Comparison of ENCODE assay signal across 17 cellular contexts in the genomic region with DNA sequence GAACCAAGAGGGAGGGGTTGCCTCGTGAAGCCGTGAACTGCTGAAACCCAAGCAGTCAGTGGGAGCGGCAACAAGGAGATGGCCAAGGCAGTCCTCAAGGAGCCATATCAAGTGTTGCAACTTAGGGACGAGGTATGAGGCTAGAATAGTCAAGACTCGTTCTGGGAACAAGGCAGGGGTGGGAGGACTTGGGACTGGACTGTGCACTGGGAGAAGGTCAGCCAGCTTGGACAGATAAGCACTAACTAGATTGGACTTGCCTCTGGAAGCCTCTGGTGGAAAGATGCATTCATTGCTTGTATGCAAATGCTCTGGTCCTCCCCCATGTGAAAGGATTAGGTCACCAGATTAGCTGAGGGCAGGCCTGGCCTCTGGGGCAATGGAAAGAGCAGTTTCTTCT.
DNase-seq lines count a peak whose midpoint lies in the region; ATAC-seq and TF ChIP-seq lines count a peak whose summit lies in the region.
"Had no signal": no experiment of that assay in that cellular context is flagged by ENCODE, and none has a peak within 500 bp of the region (broad histone marks: within the 10 kb centered on the region; RNA-seq: fewer than 3 reads in every experiment).

No MANE protein-coding gene starts in this region.

- H3K9me3 ChIP-seq in mammary epithelial cell (replicated peaks; ENCODE audit: insufficient read depth, low read length) (no peaks in the 10 kb centered on the region), hepatocyte (ENCODE audit: low read depth) (no peaks in the 10 kb centered on the region), MG63 (no peaks in the 10 kb centered on the region)
- H3K9me3 ChIP-seq: BLaER1 treated with 17β-estradiol and CSF1 and Interleukin-3, amounts not matched to agents 10 nM and 100 nM; colonic mucosa; lower lobe of right lung had no signal

- no peak for TF ChIP-seq CTCF in mammary epithelial cell (conservative IDR thresholded peaks at IDR 0.05 in 1 of 2, IDR thresholded peaks at IDR 0.05 in 1 of 2; ENCODE audit: extremely low read depth in 1 of 2, insufficient read depth in 1 of 2, low read depth in 1 of 2, low read length in 2 of 2)
- peak; percentile 20 for TF ChIP-seq CTCF in hepatocyte (IDR thresholded peaks at IDR 0.05; ENCODE audit: poor library complexity)

- WGBS in mammary epithelial cell (ENCODE audit: low coverage, missing lambda C conversion rate): 46% methylated on average over 3 of the region's 5 CpGs
- whole genome bisulfite sequencing in hepatocyte (ENCODE audit: low lambda C conversion rate, missing lambda C conversion rate): 62% methylated on average over 5 of the region's 5 CpGs

- CTCF ChIA-PET in mammary epithelial cell (lab: Charles Lee; ENCODE audit: low non-redundant PET): interaction anchor here (0.6 kb wide), 1 partner anchor 125 kb away, joined by 4 read pairs; no protein-coding TSS in a partner anchor

- H3K27me3 Mint-ChIP-seq in stimulated activated naive CD8-positive, alpha-beta T cell treated with anti-CD3 and anti-CD28 coated beads, Interleukin-15, amount 100 ng/mL, for 72 hours: no peaks in the 10 kb centered on the region
- H3K27me3 Mint-ChIP-seq: activated naive CD4-positive, alpha-beta T cell treated with anti-CD3 and anti-CD28 coated beads, Interleukin-2, amount 50 U/mL, for 24 hours had no signal

- H3K4me1 Mint-ChIP-seq in stimulated activated naive CD8-positive, alpha-beta T cell treated with anti-CD3 and anti-CD28 coated beads, Interleukin-15, amount 100 ng/mL, for 72 hours: no peaks in the 10 kb centered on the region
- H3K4me1 Mint-ChIP-seq: activated naive CD4-positive, alpha-beta T cell treated with anti-CD3 and anti-CD28 coated beads, Interleukin-2, amount 50 U/mL, for 24 hours; IgD-negative memory B cell; stimulated activated effector memory CD8-positive, alpha-beta T cell treated with anti-CD3 and anti-CD28 coated beads, Interleukin-12 subunit alpha, Interleukin-12 subunit beta, amount 100 ng/mL, for 72 hours had no signal

- H3K27ac Mint-ChIP-seq in stimulated activated naive CD8-positive, alpha-beta T cell treated with anti-CD3 and anti-CD28 coated beads, Interleukin-15, amount 100 ng/mL, for 72 hours: no peak overlapping the region
- H3K27ac Mint-ChIP-seq: activated naive CD4-positive, alpha-beta T cell treated with anti-CD3 and anti-CD28 coated beads, Interleukin-2, amount 50 U/mL, for 24 hours; HFFc6; IgD-negative memory B cell; stimulated activated effector memory CD8-positive, alpha-beta T cell treated with anti-CD3 and anti-CD28 coated beads, Interleukin-12 subunit alpha, Interleukin-12 subunit beta, amount 100 ng/mL, for 72 hours had no signal

- intact Hi-C loops in mammary epithelial cell (cut with micrococcal nuclease): loop anchor here (10.0 kb wide), 1 partner anchor 491 kb away; no protein-coding TSS in a partner anchor
- intact Hi-C loops in sciatic nerve (cut with DNase I): no loop called here

- no peak overlapping the region for H2AFZ ChIP-seq in mammary epithelial cell (ENCODE audit: low read depth, low read length)
- no peak overlapping the region for H2AFZ ChIP-seq in hepatocyte

- H3K27me3 ChIP-seq in mammary epithelial cell (ENCODE audit: insufficient read depth, low read length): no peaks in the 10 kb centered on the region
- no peaks in the 10 kb centered on the region for H3K27me3 ChIP-seq in hepatocyte
- no peaks in the 10 kb centered on the region for H3K27me3 ChIP-seq in MG63
- H3K27me3 ChIP-seq: BLaER1 treated with 17β-estradiol and CSF1 and Interleukin-3, amounts not matched to agents 10 nM and 100 nM; colonic mucosa had no signal

- no peaks in the 10 kb centered on the region for H3K9me2 ChIP-seq in hepatocyte (replicated peaks; ENCODE audit: insufficient read depth)

- H3K4me2 ChIP-seq in mammary epithelial cell (ENCODE audit: insufficient read depth, low read depth, low read length) (no peak overlapping the region), hepatocyte (no peak overlapping the region)
- H3K4me2 ChIP-seq: BLaER1 treated with 17β-estradiol and CSF1 and Interleukin-3, amounts not matched to agents 10 nM and 100 nM had no signal

- H3K27ac ChIP-seq in mammary epithelial cell (ENCODE audit: insufficient read depth, low read depth, low read length): no peak overlapping the region
- H3K27ac ChIP-seq in hepatocyte: peak overlapping the region; percentile 30
- H3K27ac ChIP-seq: BLaER1 treated with 17β-estradiol and CSF1 and Interleukin-3, amounts not matched to agents 10 nM and 100 nM; colonic mucosa; lower lobe of right lung had no signal

- H3K4me3 ChIP-seq in mammary epithelial cell (replicated peaks in 1 of 3; ENCODE audit: insufficient read depth in 1 of 3, low read depth in 2 of 3, low read length in 3 of 3): no peak overlapping the region
- no peak overlapping the region for H3K4me3 ChIP-seq in hepatocyte
- H3K4me3 ChIP-seq in MG63: no peak overlapping the region
- H3K4me3 ChIP-seq: BLaER1 treated with 17β-estradiol and CSF1 and Interleukin-3, amounts not matched to agents 10 nM and 100 nM; colonic mucosa; lower lobe of right lung had no signal

- H3K4me1 ChIP-seq in mammary epithelial cell (ENCODE audit: insufficient read depth, low read length) (peaks cover 4% of the 10 kb centered on the region), hepatocyte (ENCODE audit: insufficient read depth) (no peaks in the 10 kb centered on the region)
- H3K4me1 ChIP-seq: BLaER1 treated with 17β-estradiol and CSF1 and Interleukin-3, amounts not matched to agents 10 nM and 100 nM; colonic mucosa; lower lobe of right lung had no signal

- H3K9me3 Mint-ChIP-seq in stimulated activated naive CD8-positive, alpha-beta T cell treated with anti-CD3 and anti-CD28 coated beads, Interleukin-15, amount 100 ng/mL, for 72 hours: no peaks in the 10 kb centered on the region
- H3K9me3 Mint-ChIP-seq: activated naive CD4-positive, alpha-beta T cell treated with anti-CD3 and anti-CD28 coated beads, Interleukin-2, amount 50 U/mL, for 24 hours; IgD-negative memory B cell; stimulated activated effector memory CD8-positive, alpha-beta T cell treated with anti-CD3 and anti-CD28 coated beads, Interleukin-12 subunit alpha, Interleukin-12 subunit beta, amount 100 ng/mL, for 72 hours had no signal

- DNase-seq in HuH-7.5 (ENCODE audit: low spot score): peak; percentile 16
- DNase-seq in mammary epithelial cell: peak; percentile 54
- peak; percentile 70 for DNase-seq in hepatocyte (ENCODE audit: low spot score)
- no peak for DNase-seq in sciatic nerve (ENCODE audit: low spot score)
- no peak for DNase-seq in superior temporal gyrus (ENCODE audit: extremely low spot score)
- no peak for DNase-seq in MG63
- no peak for DNase-seq in stimulated activated naive CD8-positive, alpha-beta T cell treated with anti-CD3 and anti-CD28 coated beads, Interleukin-15, amount 100 ng/mL, for 72 hours
- DNase-seq in T-helper 9 cell: no peak
- DNase-seq: colonic mucosa; HFFc6; lower lobe of right lung; NCI-H2081; stimulated activated CD4-positive, alpha-beta T cell treated with anti-CD3 and anti-CD28 coated beads, Interleukin-1b, Interleukin-23, amount 100 ng/mL, for 48 hours had no signal

- H4K20me1 ChIP-seq in mammary epithelial cell (ENCODE audit: insufficient read depth, low read length) (no peaks in the 10 kb centered on the region), hepatocyte (ENCODE audit: insufficient read depth, poor library complexity, severe bottlenecking) (no peaks in the 10 kb centered on the region)
- H4K20me1 ChIP-seq: BLaER1 treated with 17β-estradiol and CSF1 and Interleukin-3, amounts not matched to agents 10 nM and 100 nM had no signal

- ATAC-seq in sciatic nerve: peak; percentile 91
- ATAC-seq in stimulated activated naive CD8-positive, alpha-beta T cell treated with anti-CD3 and anti-CD28 coated beads, Interleukin-15, amount 100 ng/mL, for 72 hours: no peak
- ATAC-seq: stimulated activated effector memory CD8-positive, alpha-beta T cell treated with anti-CD3 and anti-CD28 coated beads, Interleukin-12 subunit alpha, Interleukin-12 subunit beta, amount 100 ng/mL, for 72 hours had no signal

- no peak overlapping the region for H3K4me3 Mint-ChIP-seq in stimulated activated naive CD8-positive, alpha-beta T cell treated with anti-CD3 and anti-CD28 coated beads, Interleukin-15, amount 100 ng/mL, for 72 hours
- H3K4me3 Mint-ChIP-seq: activated naive CD4-positive, alpha-beta T cell treated with anti-CD3 and anti-CD28 coated beads, Interleukin-2, amount 50 U/mL, for 24 hours; HFFc6; IgD-negative memory B cell; stimulated activated effector memory CD8-positive, alpha-beta T cell treated with anti-CD3 and anti-CD28 coated beads, Interleukin-12 subunit alpha, Interleukin-12 subunit beta, amount 100 ng/mL, for 72 hours had no signal

- no peaks in the 10 kb centered on the region for H3K79me2 ChIP-seq in mammary epithelial cell (ENCODE audit: insufficient read depth, low read length)
- H3K79me2 ChIP-seq in hepatocyte: no peaks in the 10 kb centered on the region

- H3K9ac ChIP-seq in mammary epithelial cell (ENCODE audit: insufficient read depth, low read length): no peak overlapping the region
- H3K9ac ChIP-seq: BLaER1 treated with 17β-estradiol and CSF1 and Interleukin-3, amounts not matched to agents 10 nM and 100 nM had no signal

- H3K36me3 ChIP-seq in mammary epithelial cell (ENCODE audit: insufficient read depth, low read length): no peaks in the 10 kb centered on the region
- H3K36me3 ChIP-seq in hepatocyte (replicated peaks; ENCODE audit: insufficient read depth, low read depth): no peaks in the 10 kb centered on the region
- H3K36me3 ChIP-seq in MG63: no peaks in the 10 kb centered on the region
- H3K36me3 ChIP-seq: BLaER1 treated with 17β-estradiol and CSF1 and Interleukin-3, amounts not matched to agents 10 nM and 100 nM; colonic mucosa; lower lobe of right lung had no signal

- dilution Hi-C loops in mammary epithelial cell (cut with HindIII; ENCODE audit: low sequenced_read_pairs): no loop called here

- no TSS peak for BruUV-seq in mammary epithelial cell (replicated peaks; lab: Mats Ljungman, UMichigan)

- in situ Hi-C loops in mammary epithelial cell (cut with MboI; ENCODE audit: low sequenced_read_pairs in 2 of 2): no loop called here

Comparison
In these comparisons a context has a peak if more than half of its experiments do, and no peak if none do; other contexts are left out.
1. DNase-seq: peak in HuH-7.5 (single experiment), mammary epithelial cell (single experiment) and hepatocyte (single experiment); none in sciatic nerve (single experiment), superior temporal gyrus (single experiment), MG63 (single experiment), stimulated activated naive CD8-positive, alpha-beta T cell treated with anti-CD3 and anti-CD28 coated beads, Interleukin-15, amount 100 ng/mL, for 72 hours (0 of 2) and T-helper 9 cell (single experiment).